17 cellular contexts compared by ENCODE assay signal in the genomic region with DNA sequence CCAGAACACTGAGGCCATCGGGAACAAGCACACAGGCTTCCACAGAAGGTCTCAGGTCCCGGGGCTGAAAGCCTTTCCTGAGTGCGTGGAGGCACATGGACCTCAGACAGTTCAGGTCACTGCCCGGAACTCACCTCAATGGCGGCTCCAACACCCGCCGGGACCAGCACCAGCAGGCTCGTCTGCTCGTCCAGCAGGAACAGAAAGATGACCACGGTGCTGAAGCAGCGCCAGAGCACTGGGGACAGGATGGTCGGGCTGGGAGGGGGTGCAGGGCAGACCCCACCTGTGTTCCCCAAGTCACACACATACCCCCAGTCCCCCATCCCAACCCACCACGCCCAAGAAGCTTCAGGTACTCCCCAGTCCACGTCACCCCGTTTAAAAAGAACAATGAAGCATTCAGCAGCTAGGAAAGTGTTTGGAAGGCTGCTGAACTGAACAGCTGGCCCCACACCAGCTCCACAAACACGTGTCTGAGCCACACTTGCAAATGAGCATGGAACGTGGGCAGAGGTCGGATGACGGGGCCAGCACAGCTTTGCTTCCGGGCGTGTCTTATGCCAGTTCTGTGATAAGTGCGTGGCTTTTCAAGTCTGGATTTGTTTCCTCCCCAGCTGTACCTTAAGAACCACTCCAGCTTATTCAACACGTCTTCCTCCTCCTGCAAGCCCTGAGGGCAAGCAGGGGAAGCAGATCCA. TPM values are rescaled to one million over a fixed set of nuclear protein-coding genes. Genes with fewer than 3 reads are reported as not detected.
DNase-seq lines count a peak whose midpoint lies in the region; ATAC-seq, FAIRE-seq and TF ChIP-seq lines count a peak whose summit lies in the region.
"Had no signal": no experiment of that assay in that cellular context is flagged by ENCODE, and none has a peak within 500 bp of the region (broad histone marks: within the 10 kb centered on the region; RNA-seq: fewer than 3 reads in every experiment).

No MANE protein-coding gene starts in this region.

- FAIRE-seq in GM12892 (lab: Jason Lieb, UNC) = no peak
- FAIRE-seq in RCC 7860 (lab: Jason Lieb, UNC) = no peak

- no peaks in the 10 kb centered on the region for H3K4me1 Mint-ChIP-seq in activated CD8-positive, alpha-beta T cell treated with anti-CD3 and anti-CD28 coated beads, Interleukin-2, amount 10 ng/mL, durations not matched to agents 7 days and 5 days (ENCODE audit: low read depth)

- 65 to 75% (median 69%) methylated on average over 23 of the region's 23 CpGs for WGBS in psoas muscle, 3 donors

- H3K4me3 Mint-ChIP-seq in activated CD8-positive, alpha-beta T cell treated with anti-CD3 and anti-CD28 coated beads, Interleukin-2, amount 10 ng/mL, durations not matched to agents 7 days and 5 days = no peak overlapping the region
- H3K4me3 Mint-ChIP-seq: activated T-cell treated with anti-CD3 and anti-CD28 coated beads, Interleukin-2, amount 50 U/mL, for 72 hours had no signal

- TF ChIP-seq CTCF in psoas muscle (IDR thresholded peaks at IDR 0.05) = no peak

- peaks cover 35% of the 10 kb centered on the region for H3K36me3 Mint-ChIP-seq in activated CD8-positive, alpha-beta T cell treated with anti-CD3 and anti-CD28 coated beads, Interleukin-2, amount 10 ng/mL, durations not matched to agents 7 days and 5 days (ENCODE audit: low read depth)

- no peak for TF ChIP-seq POLR2A in GM12892 (IDR thresholded peaks at IDR 0.05; ENCODE audit: low read depth, low read length)

- in situ Hi-C loops in HAP-1 (cut with MboI; ENCODE audit: low sequenced_read_pairs) = no loop called here

- H3K4me1 ChIP-seq in psoas muscle = peaks cover 1% of the 10 kb centered on the region
- no peaks in the 10 kb centered on the region for H3K4me1 ChIP-seq in HAP-1

- ATAC-seq in left ventricle myocardium superior = peak; percentile 62
- peak in 3 of 4 donors; percentile 68 to 80 (median 75) for ATAC-seq in psoas muscle
- ATAC-seq in GM19023 (IDR thresholded peaks at IDR 0.05; ENCODE audit: unreplicated experiment) = no peak
- no peak for ATAC-seq in activated CD8-positive, alpha-beta T cell treated with anti-CD3 and anti-CD28 coated beads, Interleukin-2, amount 10 ng/mL, durations not matched to agents 7 days and 5 days

- H3K9me3 ChIP-seq in psoas muscle (no peaks in the 10 kb centered on the region), HAP-1 (no peaks in the 10 kb centered on the region)
- H3K9me3 ChIP-seq: BLaER1 had no signal

- no peak overlapping the region for H3K27ac Mint-ChIP-seq in activated CD8-positive, alpha-beta T cell treated with anti-CD3 and anti-CD28 coated beads, Interleukin-2, amount 10 ng/mL, durations not matched to agents 7 days and 5 days
- H3K27ac Mint-ChIP-seq: activated T-cell treated with anti-CD3 and anti-CD28 coated beads, Interleukin-2, amount 50 U/mL, for 72 hours had no signal

- H3K27me3 ChIP-seq in psoas muscle (ENCODE audit: insufficient read depth in 3 of 3, low read length in 2 of 3) = no peaks in the 10 kb centered on the region
- no peaks in the 10 kb centered on the region for H3K27me3 ChIP-seq in HAP-1 (ENCODE audit: low read depth)
- H3K27me3 ChIP-seq: BLaER1, brain microvascular endothelial cell had no signal

- H3K27me3 Mint-ChIP-seq in activated CD8-positive, alpha-beta T cell treated with anti-CD3 and anti-CD28 coated beads, Interleukin-2, amount 10 ng/mL, durations not matched to agents 7 days and 5 days (ENCODE audit: low read depth) = no peaks in the 10 kb centered on the region

- POLR2A ChIA-PET in activated CD8-positive, alpha-beta T cell treated with anti-CD3 and anti-CD28 coated beads, Interleukin-2, amount 10 ng/mL, durations not matched to agents 7 days and 5 days (lab: Charles Lee) = no interaction called here

- peak; percentile 13 for DNase-seq in GM12892 (ENCODE audit: insufficient read length)
- DNase-seq in SW480 (ENCODE audit: low spot score) = peak; percentile 70
- no peak for DNase-seq in left ventricle myocardium superior
- no peak for DNase-seq in psoas muscle
- no peak for DNase-seq in RCC 7860 (ENCODE audit: low spot score)
- no peak for DNase-seq in HAP-1 (ENCODE audit: low spot score in 2 of 2)
- no peak for DNase-seq in activated CD8-positive, alpha-beta T cell treated with anti-CD3 and anti-CD28 coated beads, Interleukin-2, amount 10 ng/mL, durations not matched to agents 7 days and 5 days
- DNase-seq: activated T-cell treated with anti-CD3 and anti-CD28 coated beads, Interleukin-2, amount 50 U/mL, for 72 hours; brain microvascular endothelial cell; NCI-H146; NCI-H526; occipital lobe; stimulated activated CD4-positive, alpha-beta T cell treated with anti-CD3 and anti-CD28 coated beads, Interleukin-2, amount 100 ng/mL, for 48 hours; stimulated activated naive CD4-positive, alpha-beta T cell treated with Interleukin-2 at 50 U/mL for 16 hours had no signal

- no peaks in the 10 kb centered on the region for H3K9me3 Mint-ChIP-seq in activated CD8-positive, alpha-beta T cell treated with anti-CD3 and anti-CD28 coated beads, Interleukin-2, amount 10 ng/mL, durations not matched to agents 7 days and 5 days (ENCODE audit: insufficient read depth)
- H3K9me3 Mint-ChIP-seq: activated T-cell treated with anti-CD3 and anti-CD28 coated beads, Interleukin-2, amount 50 U/mL, for 72 hours had no signal

- H3K4me3 ChIP-seq in psoas muscle = no peak overlapping the region
- no peak overlapping the region for H3K4me3 ChIP-seq in HAP-1
- H3K4me3 ChIP-seq: BLaER1 had no signal

- peaks cover 10 to 56% of the 10 kb centered on the region in 2 donors for H3K36me3 ChIP-seq in psoas muscle (ENCODE audit: insufficient read depth in 1 of 2, low read depth in 1 of 2)
- peaks cover 44% of the 10 kb centered on the region for H3K36me3 ChIP-seq in HAP-1 (replicated peaks)

- peak overlapping the region; percentile 16 for H3K27ac ChIP-seq in psoas muscle
- H3K27ac ChIP-seq: BLaER1, brain microvascular endothelial cell had no signal

- CTCF ChIA-PET in activated CD8-positive, alpha-beta T cell treated with anti-CD3 and anti-CD28 coated beads, Interleukin-2, amount 10 ng/mL, durations not matched to agents 7 days and 5 days (lab: Charles Lee) = no interaction called here

- intact Hi-C loops in left ventricle myocardium superior (cut with micrococcal nuclease) (no loop called here), psoas muscle (cut with DNase I) (no loop called here)

RNA-seq across cellular contexts. Expression of gene CLPTM1L, which starts 14.6 kb away (rescaled TPM):
- 44.0 TPM for polyA plus RNA-seq in GM12892 (2012; ENCODE audit: missing spikeins)
- total RNA-seq in left ventricle myocardium superior (31.5 TPM), psoas muscle (10 to 100 TPM; 24.9 to 37.2 (median 33.1) TPM)
- polyA plus RNA-seq in psoas muscle = 10 to 100 TPM; 24.2 to 92.4 (median 52.3) TPM
- total RNA-seq in activated CD8-positive, alpha-beta T cell treated with anti-CD3 and anti-CD28 coated beads, Interleukin-2, amount 10 ng/mL, durations not matched to agents 7 days and 5 days = 10 to 100 TPM; 80.0 to 83.8 TPM

RNA-seq across cellular contexts. Expression of gene TERT, which starts 35.4 kb away (rescaled TPM):
- polyA plus RNA-seq in GM12892 (2012; ENCODE audit: missing spikeins) = 0.15 TPM
- not detected for total RNA-seq in left ventricle myocardium superior
- not detected for total RNA-seq in psoas muscle
- polyA plus RNA-seq in psoas muscle = not detected
- total RNA-seq in activated CD8-positive, alpha-beta T cell treated with anti-CD3 and anti-CD28 coated beads, Interleukin-2, amount 10 ng/mL, durations not matched to agents 7 days and 5 days = under 1 TPM; 0.29 to 0.44 TPM
- total RNA-seq: fibroblast of lung, occipital lobe had no signal
- polyA plus RNA-seq: fibroblast of lung had no signal

Comparison
In these comparisons a context has a peak if more than half of its experiments do, and no peak if none do; other contexts are left out.
1. DNase-seq: peak in GM12892 (single experiment) and SW480 (single experiment); none in left ventricle myocardium superior (single experiment), psoas muscle (0 of 2), RCC 7860 (single experiment), HAP-1 (0 of 2) and activated CD8-positive, alpha-beta T cell treated with anti-CD3 and anti-CD28 coated beads, Interleukin-2, amount 10 ng/mL, durations not matched to agents 7 days and 5 days (single experiment).
2. ATAC-seq: peak in left ventricle myocardium superior (single experiment) and psoas muscle (3 of 4); none in GM19023 (single experiment) and activated CD8-positive, alpha-beta T cell treated with anti-CD3 and anti-CD28 coated beads, Interleukin-2, amount 10 ng/mL, durations not matched to agents 7 days and 5 days (single experiment).